Comparison of ENCODE assay signal across 1 cellular context in genomic region chr12:71594214-71594948, GRCh38.
TF ChIP-seq lines count a peak whose summit lies in the region.

No MANE protein-coding gene starts in this region.

TF ChIP-seq in IMR-90, 13 proteins besides CTCF, POLR2A, EP300 and RAD21 (continued from another document):
- TF ChIP-seq BHLHE40 (IDR thresholded peaks at IDR 0.05; ENCODE audit: low read depth, low read length) (no peak), NFE2L2 (IDR thresholded peaks at IDR 0.05; ENCODE audit: low read depth, low read length) (no peak), MXI1 (IDR thresholded peaks at IDR 0.05; ENCODE audit: borderline replicate concordance, low read depth, low read length) (no peak), MAZ (IDR thresholded peaks at IDR 0.05; ENCODE audit: borderline replicate concordance, low read depth, low read length) (no peak), SMC3 (IDR thresholded peaks at IDR 0.05; ENCODE audit: low read depth, low read length) (no peak), USF2 (IDR thresholded peaks at IDR 0.05; ENCODE audit: low read depth, low read length) (no peak), RCOR1 (IDR thresholded peaks at IDR 0.05; ENCODE audit: insufficient replicate concordance, low read length) (no peak), FOS (IDR thresholded peaks at IDR 0.05; ENCODE audit: low read depth, low read length) (no peak), MAFK (IDR thresholded peaks at IDR 0.05; ENCODE audit: low read depth, low read length) (no peak), RFX5 (IDR thresholded peaks at IDR 0.05; ENCODE audit: low read depth, low read length) (no peak)
